ENCODE assay signal across 9 cellular contexts in genomic region chr10:5292196-5292735, GRCh38.
DNase-seq lines count a peak whose midpoint lies in the region; TF ChIP-seq lines count a peak whose summit lies in the region.
"Had no signal": no experiment of that assay in that cellular context is flagged by ENCODE, and none has a peak within 500 bp of the region (broad histone marks: within the 10 kb centered on the region; RNA-seq: fewer than 3 reads in every experiment).

No MANE protein-coding gene starts in this region.

- TF ChIP-seq CTCF in VCaP (conservative IDR thresholded peaks at IDR 0.05) (no peak), fibroblast of lung (conservative IDR thresholded peaks at IDR 0.05 in 1 of 2, IDR thresholded peaks at IDR 0.05 in 1 of 2; ENCODE audit: low read depth in 1 of 2, low read length in 2 of 2) (no peak)

- H3K9ac ChIP-seq in fibroblast of lung (ENCODE audit: insufficient read depth, low read length): no peak overlapping the region
- peak overlapping the region in 1 of 5 donors; percentile 44 for H3K9ac ChIP-seq in subcutaneous abdominal adipose tissue (ENCODE audit: low read length in 5 of 5)

- H3K4me1 ChIP-seq in fibroblast of lung (ENCODE audit: control insufficient read depth, extremely low read depth, insufficient read depth, low read length) (peaks cover 8% of the 10 kb centered on the region), subcutaneous abdominal adipose tissue (ENCODE audit: control insufficient read depth in 5 of 5, insufficient read depth in 5 of 5, low read length in 5 of 5) (peaks cover 6 to 39% (median 13%) of the 10 kb centered on the region in 5 donors)

- H3K27ac ChIP-seq in VCaP (peak overlapping the region; percentile 5; the same call in 1 of the 2 replicates), fibroblast of lung (ENCODE audit: insufficient read depth, low read length) (peak overlapping the region; percentile 52), subcutaneous abdominal adipose tissue (ENCODE audit: low read depth, low read length) (peak overlapping the region; percentile 84)

- no peaks in the 10 kb centered on the region for H3K79me2 ChIP-seq in fibroblast of lung (ENCODE audit: control insufficient read depth, insufficient read depth, low read length)

- H4K20me1 ChIP-seq in fibroblast of lung (ENCODE audit: control insufficient read depth, extremely low read depth, insufficient read depth, low read length): no peaks in the 10 kb centered on the region

- H3K9me3 ChIP-seq in fibroblast of lung (ENCODE audit: control insufficient read depth, insufficient read depth, low read depth, low read length): no peaks in the 10 kb centered on the region
- H3K9me3 ChIP-seq in subcutaneous abdominal adipose tissue (ENCODE audit: control insufficient read depth in 5 of 5, low read length in 5 of 5): no peaks in the 10 kb centered on the region

- H3K4me3 ChIP-seq in fibroblast of lung (replicated peaks in 1 of 4; ENCODE audit: control extremely low read depth in 1 of 4, insufficient read depth in 1 of 4, low read depth in 3 of 4, low read length in 4 of 4) (no peak overlapping the region), subcutaneous abdominal adipose tissue (ENCODE audit: low read depth in 1 of 5, low read length in 5 of 5) (peak overlapping the region in 2 of 5 donors; percentile 11 to 18)

- H2AFZ ChIP-seq in fibroblast of lung (ENCODE audit: low read length): peak overlapping the region; percentile 39

- no peaks in the 10 kb centered on the region for H3K36me3 ChIP-seq in fibroblast of lung (ENCODE audit: control insufficient read depth, insufficient read depth, low read length)
- H3K36me3 ChIP-seq in subcutaneous abdominal adipose tissue (ENCODE audit: control insufficient read depth in 5 of 5, insufficient read depth in 5 of 5, low read length in 5 of 5): no peaks in the 10 kb centered on the region

- H3K4me2 ChIP-seq in fibroblast of lung (ENCODE audit: extremely low read depth, insufficient read depth, low read length): peak overlapping the region; percentile 7

- no peaks in the 10 kb centered on the region for H3K27me3 ChIP-seq in fibroblast of lung (ENCODE audit: control insufficient read depth, insufficient read depth, low read length)
- H3K27me3 ChIP-seq in subcutaneous abdominal adipose tissue (ENCODE audit: control insufficient read depth in 5 of 5, insufficient read depth in 4 of 5, low read length in 5 of 5): no peaks in the 10 kb centered on the region

- DNase-seq in activated CD4-positive, alpha-beta T cell treated with anti-CD3 and anti-CD28 coated beads for 1 hour: peak; percentile 19
- no peak for DNase-seq in activated CD4-positive, alpha-beta T cell treated with anti-CD3 and anti-CD28 coated beads, Interleukin-2, amount 50 U/mL, for 4 hours
- DNase-seq in fibroblast of lung (ENCODE audit: low read depth in 2 of 2) (no peak), islet precursor cell (no peak), retina (no peak), foreskin melanocyte (no peak)
- DNase-seq: NCI-H526 had no signal

Comparison
In these comparisons a context has a peak if more than half of its experiments do, and no peak if none do; other contexts are left out.
1. H3K27ac ChIP-seq: peak in every context shown above with its lines; median percentile 84 in subcutaneous abdominal adipose tissue; 52 in fibroblast of lung; 5 in VCaP.